ENCODE assay signal across 8 cellular contexts in genomic region chr12:47078733-47079364, GRCh38. TPM values are rescaled to one million over a fixed set of nuclear protein-coding genes. Genes with fewer than 3 reads are reported as not detected.
DNase-seq lines count a peak whose midpoint lies in the region; ATAC-seq and TF ChIP-seq lines count a peak whose summit lies in the region.

No MANE protein-coding gene starts in this region.

- TF ChIP-seq CTCF in BJ (IDR thresholded peaks at IDR 0.05; ENCODE audit: insufficient read depth, low read depth, low read length) (no peak), fibroblast of the aortic adventitia (IDR thresholded peaks at IDR 0.05; ENCODE audit: insufficient read depth, low read length) (no peak), osteoblast (IDR thresholded peaks at IDR 0.05; ENCODE audit: extremely low read depth, low read depth, low read length) (no peak)

- H2AFZ ChIP-seq in Karpas-422 (ENCODE audit: low read length) (peak overlapping the region; percentile 77), osteoblast (ENCODE audit: low read length) (peak overlapping the region; percentile 70)

- peaks cover 3% of the 10 kb centered on the region for H3K36me3 ChIP-seq in BJ (ENCODE audit: control insufficient read depth, insufficient read depth, low read length)
- H3K36me3 ChIP-seq in Karpas-422 (ENCODE audit: insufficient read depth, low read length), result no peaks in the 10 kb centered on the region
- peaks cover 12% of the 10 kb centered on the region for H3K36me3 ChIP-seq in osteoblast (ENCODE audit: insufficient read depth, low read length)

- POLR2A ChIA-PET in BJ (lab: Charles Lee), result interaction anchor here (0.6 kb wide), 1 partner anchor 187 kb away, joined by 3 read pairs; no protein-coding TSS in a partner anchor

- H3K9ac ChIP-seq in Karpas-422 (ENCODE audit: low read length), result peak overlapping the region; percentile 71

- DNase-seq in BJ (ENCODE audit: low read depth) (no peak), Karpas-422 (no peak), activated T-cell treated with anti-CD3 and anti-CD28 coated beads for 1 hour (ENCODE audit: low read depth) (peak; percentile 35), fibroblast of the aortic adventitia (ENCODE audit: low read depth) (no peak), osteoblast (ENCODE audit: insufficient read length, low spot score, missing footprints) (peak; percentile 91), amniotic stem cell (lab: John Stamatoyannopoulos, UW) (no peak), epidermal melanocyte (ENCODE audit: insufficient read length, low spot score) (no peak)

- no peaks in the 10 kb centered on the region for H3K9me2 ChIP-seq in Karpas-422 (replicated peaks; ENCODE audit: insufficient read depth, low read length)

- H3K27me3 ChIP-seq in BJ (ENCODE audit: control insufficient read depth, insufficient read depth, low read length) (no peaks in the 10 kb centered on the region), Karpas-422 (ENCODE audit: low read length) (peaks cover 4% of the 10 kb centered on the region; the same call in 1 of the 2 replicates), osteoblast (ENCODE audit: insufficient read depth, low read length) (no peaks in the 10 kb centered on the region)

- H3K79me2 ChIP-seq in Karpas-422 (ENCODE audit: low read length) (no peaks in the 10 kb centered on the region), osteoblast (ENCODE audit: insufficient read depth, low read length) (peaks cover 39% of the 10 kb centered on the region)

- peak overlapping the region; percentile 97 for H3K4me2 ChIP-seq in Karpas-422 (ENCODE audit: low read depth, low read length, poor library complexity, severe bottlenecking)
- peak overlapping the region; percentile 82 for H3K4me2 ChIP-seq in osteoblast (ENCODE audit: insufficient read depth, low read length)

- no peaks in the 10 kb centered on the region for H4K20me1 ChIP-seq in Karpas-422 (ENCODE audit: insufficient read depth, low read depth, low read length)
- H4K20me1 ChIP-seq in osteoblast (ENCODE audit: insufficient read depth, low read length), result peaks cover 3% of the 10 kb centered on the region

- H3K4me1 ChIP-seq in Karpas-422 (ENCODE audit: low read length) (peaks cover 33% of the 10 kb centered on the region), osteoblast (ENCODE audit: insufficient read depth, low read length) (peaks cover 49% of the 10 kb centered on the region)

- no peaks in the 10 kb centered on the region for H3K9me3 ChIP-seq in Karpas-422 (ENCODE audit: low read length)
- H3K9me3 ChIP-seq in osteoblast (ENCODE audit: low read depth, low read length), result no peaks in the 10 kb centered on the region

- CTCF ChIA-PET in BJ (lab: Yijun Ruan, JAX), result interaction anchor here (0.9 to 2.9 kb wide), 12 partner anchors 9 to 573 kb away, joined by 3 to 12 read pairs (median 4); no protein-coding TSS in a partner anchor

- ATAC-seq in HG02884 (IDR thresholded peaks at IDR 0.05; ENCODE audit: unreplicated experiment), result no peak

- peak overlapping the region; percentile 75 for H3K4me3 ChIP-seq in BJ (ENCODE audit: low read depth, low read length)
- peak overlapping the region; percentile 82 for H3K4me3 ChIP-seq in Karpas-422 (ENCODE audit: low read length)
- peak overlapping the region; percentile 82 for H3K4me3 ChIP-seq in fibroblast of the aortic adventitia (ENCODE audit: low read depth, low read length)
- peak overlapping the region; percentile 82 for H3K4me3 ChIP-seq in osteoblast (ENCODE audit: insufficient read depth, low read length)

- H3K27ac ChIP-seq in Karpas-422 (ENCODE audit: low read length) (no peak overlapping the region), osteoblast (ENCODE audit: low read depth, low read length) (peak overlapping the region; percentile 77)

RNA-seq across cellular contexts. Expression of gene PCED1B, which starts 0.6 kb away (rescaled TPM):
- polyA plus RNA-seq in BJ (2011; rRNA removed), result 4.8 and 7.8 TPM in 2 replicates
- polyA minus RNA-seq in BJ (2011; rRNA and poly(A)+ RNA removed), result 3.7 and 4.9 TPM in 2 replicates
- 22.8 and 39.8 TPM in 2 replicates for total RNA-seq in Karpas-422 (2014; rRNA removed; shearing (Covaris generic); ENCODE audit: low replicate concordance)
- 0.27 TPM in 1 of 2 replicates, not detected in the other for total RNA-seq in fibroblast of the aortic adventitia (ENCODE audit: low replicate concordance)
- 0.29 and 0.36 TPM in 2 replicates for total RNA-seq in osteoblast

RNA-seq across cellular contexts. Expression of gene AMIGO2, which starts 0.9 kb away (rescaled TPM):
- 107 and 149 TPM in 2 replicates for polyA plus RNA-seq in BJ (2011; rRNA removed)
- 49.9 and 65.5 TPM in 2 replicates for polyA minus RNA-seq in BJ (2011; rRNA and poly(A)+ RNA removed)
- 1.2 and 1.8 TPM in 2 replicates for total RNA-seq in Karpas-422 (2014; rRNA removed; shearing (Covaris generic); ENCODE audit: low replicate concordance)
- total RNA-seq in fibroblast of the aortic adventitia (ENCODE audit: low replicate concordance), result 2.7 and 3.7 TPM in 2 replicates
- total RNA-seq in osteoblast, result 5.6 and 8.0 TPM in 2 replicates

Comparison
In these comparisons a context has a peak if more than half of its experiments do, and no peak if none do; other contexts are left out.
1. DNase-seq: peak in activated T-cell treated with anti-CD3 and anti-CD28 coated beads for 1 hour (single experiment) and osteoblast (single experiment); none in BJ (single experiment), Karpas-422 (single experiment), fibroblast of the aortic adventitia (single experiment), amniotic stem cell (single experiment) and epidermal melanocyte (single experiment).
2. RNA of gene PCED1B, which starts 0.6 kb away (total RNA-seq): 22.8 to 39.8 TPM in Karpas-422; 0.29 to 0.36 TPM in osteoblast and 0.27 TPM in fibroblast of the aortic adventitia; every median in the first group is over 10 times any median in the second.
3. Peak in every context shown above with its lines, with median percentiles within 50 percentile points of each other: H3K4me3 ChIP-seq.